8 cellular contexts compared by ENCODE assay signal in the genomic region with DNA sequence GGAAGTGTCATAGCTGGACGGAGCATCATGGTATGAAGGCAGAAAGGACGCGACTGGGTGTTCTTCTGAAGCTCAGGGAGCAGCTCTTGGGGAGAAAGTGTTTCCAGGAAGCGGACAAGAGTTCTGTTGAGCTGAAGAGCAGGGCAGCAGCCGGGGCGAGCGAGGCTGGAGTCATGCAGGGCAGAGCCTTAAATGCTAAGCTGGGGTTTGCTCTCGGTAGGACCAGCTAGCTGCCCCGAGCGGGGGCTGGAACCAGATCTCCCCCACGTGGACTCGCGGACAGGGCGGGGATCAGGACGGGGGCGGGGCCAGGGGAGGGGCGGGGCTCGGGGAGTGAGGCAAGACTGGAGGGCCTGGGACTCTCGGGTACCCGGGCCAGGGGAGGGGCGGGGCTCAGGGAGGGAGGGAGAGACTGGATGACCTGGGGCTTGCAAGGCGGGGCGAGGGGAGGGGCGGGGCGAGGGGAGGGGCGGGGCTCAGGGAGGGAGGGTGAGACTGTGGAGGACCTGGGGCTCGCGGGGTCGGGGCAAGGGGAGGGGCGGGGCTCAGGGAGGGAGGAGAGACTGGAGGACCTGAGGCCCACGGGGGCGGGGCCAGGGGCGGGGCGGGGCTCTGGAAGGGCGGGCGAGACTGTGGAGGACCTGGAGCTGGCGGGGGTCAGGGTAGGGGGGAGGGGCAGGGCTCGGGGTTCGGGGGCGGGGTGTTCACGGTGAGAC. TPM values are rescaled to one million over a fixed set of nuclear protein-coding genes. Genes with fewer than 3 reads are reported as not detected.
DNase-seq lines count a peak whose midpoint lies in the region; ATAC-seq and TF ChIP-seq lines count a peak whose summit lies in the region.

No MANE protein-coding gene starts in this region.

- POLR2A ChIA-PET in activated CD4-positive, alpha-beta memory T cell treated with anti-CD3 and anti-CD28 coated beads, Interleukin-2, amount 10 ng/mL, durations not matched to agents 7 days and 5 days (lab: Charles Lee): interaction anchor here (1.3 to 4.0 kb wide), 5 partner anchors 8 to 229 kb away, joined by 3 to 23 read pairs (median 10); a partner anchor contains a TSS

- peak overlapping the region in 1 of 2 donors; percentile 53 for H3K9ac ChIP-seq in duodenal mucosa (ENCODE audit: low read depth in 1 of 2, low read length in 2 of 2)

- CTCF ChIA-PET in activated CD4-positive, alpha-beta memory T cell treated with anti-CD3 and anti-CD28 coated beads, Interleukin-2, amount 10 ng/mL, durations not matched to agents 7 days and 5 days (lab: Charles Lee): interaction anchor here (1.6 kb wide), 1 partner anchor 20 kb away, joined by 5 read pairs; no protein-coding TSS in a partner anchor

- no peaks in the 10 kb centered on the region for H3K9me3 ChIP-seq in duodenal mucosa (ENCODE audit: control insufficient read depth in 1 of 2, low read length in 2 of 2)

- peaks cover 33% of the 10 kb centered on the region for H3K4me1 Mint-ChIP-seq in activated CD4-positive, alpha-beta memory T cell treated with anti-CD3 and anti-CD28 coated beads, Interleukin-2, amount 10 ng/mL, durations not matched to agents 7 days and 5 days

- no peak overlapping the region for H3K27ac ChIP-seq in duodenal mucosa (ENCODE audit: low read depth, low read length)

- TF ChIP-seq CTCF in AG09309 (IDR thresholded peaks at IDR 0.05; ENCODE audit: control insufficient read depth, insufficient read depth, low read depth, low read length, missing control alignments) (no peak), lower leg skin (IDR thresholded peaks at IDR 0.05) (no peak)

- H3K27ac Mint-ChIP-seq in activated CD4-positive, alpha-beta memory T cell treated with anti-CD3 and anti-CD28 coated beads, Interleukin-2, amount 10 ng/mL, durations not matched to agents 7 days and 5 days: peak overlapping the region; percentile 47

- peaks cover 8% of the 10 kb centered on the region for H3K36me3 Mint-ChIP-seq in activated CD4-positive, alpha-beta memory T cell treated with anti-CD3 and anti-CD28 coated beads, Interleukin-2, amount 10 ng/mL, durations not matched to agents 7 days and 5 days (ENCODE audit: low read depth)

- WGBS in lower leg skin, 2 donors: 3 to 4% methylated on average over 14 to 38 of the region's 41 CpGs

- TF ChIP-seq POLR2A in lower leg skin (IDR thresholded peaks at IDR 0.05): no peak

- H3K4me3 Mint-ChIP-seq in activated CD4-positive, alpha-beta memory T cell treated with anti-CD3 and anti-CD28 coated beads, Interleukin-2, amount 10 ng/mL, durations not matched to agents 7 days and 5 days: peak overlapping the region; percentile 76

- no peaks in the 10 kb centered on the region for H3K27me3 ChIP-seq in duodenal mucosa (ENCODE audit: control insufficient read depth in 1 of 2, insufficient read depth in 2 of 2, low read length in 2 of 2)

- no peaks in the 10 kb centered on the region for H3K36me3 ChIP-seq in duodenal mucosa (ENCODE audit: control insufficient read depth in 1 of 2, insufficient read depth in 2 of 2, low read length in 2 of 2)

- H3K27me3 Mint-ChIP-seq in activated CD4-positive, alpha-beta memory T cell treated with anti-CD3 and anti-CD28 coated beads, Interleukin-2, amount 10 ng/mL, durations not matched to agents 7 days and 5 days: peaks cover 10% of the 10 kb centered on the region

- peak overlapping the region; percentile 59 for H3K4me3 ChIP-seq in AG09309 (ENCODE audit: control insufficient read depth, low read depth, low read length)
- H3K4me3 ChIP-seq in duodenal mucosa (ENCODE audit: low read depth in 1 of 2, low read length in 2 of 2): peak overlapping the region; percentile 81 to 92
- peak overlapping the region; percentile 60 for H3K4me3 ChIP-seq in lower leg skin (ENCODE audit: low read depth, poor library complexity, severe bottlenecking)

- DNase-seq in AG09309 (ENCODE audit: low read depth) (peak; percentile 71), NCI-H774 (lab: John Stamatoyannopoulos, UW) (peak; percentile 77), lower leg skin (ENCODE audit: low spot score in 2 of 2) (peak; percentile 95 to 99)
- peak; percentile 95 for DNase-seq in activated CD4-positive, alpha-beta memory T cell treated with anti-CD3 and anti-CD28 coated beads, Interleukin-2, amount 10 ng/mL, durations not matched to agents 7 days and 5 days
- DNase-seq in stimulated activated CD4-positive, alpha-beta T cell treated with anti-CD3 and anti-CD28 coated beads, Interleukin-4, amount 100 ng/mL, for 1 hour: peak; percentile 88

- peaks cover 19 to 28% of the 10 kb centered on the region in 2 donors for H3K4me1 ChIP-seq in duodenal mucosa (ENCODE audit: control insufficient read depth in 1 of 2, insufficient read depth in 2 of 2, low read length in 2 of 2)

- no peaks in the 10 kb centered on the region for H3K9me3 Mint-ChIP-seq in activated CD4-positive, alpha-beta memory T cell treated with anti-CD3 and anti-CD28 coated beads, Interleukin-2, amount 10 ng/mL, durations not matched to agents 7 days and 5 days

- intact Hi-C loops in lower leg skin (cut with DNase I; ENCODE audit: low total_unique reads): no loop called here

- ATAC-seq in GM19043 (IDR thresholded peaks at IDR 0.05; ENCODE audit: low read depth, unreplicated experiment) (peak; percentile 57), HG03442 (IDR thresholded peaks at IDR 0.05; ENCODE audit: unreplicated experiment) (peak; percentile 56)

RNA-seq across cellular contexts. Expression of a gene that starts 0.5 kb away (rescaled TPM):
- total RNA-seq in activated CD4-positive, alpha-beta memory T cell treated with anti-CD3 and anti-CD28 coated beads, Interleukin-2, amount 10 ng/mL, durations not matched to agents 7 days and 5 days: 10 to 100 TPM; 42.5 to 43.6 TPM
- 10 to 100 TPM in 3 of 4 donors, 1 to 10 TPM in 1; 9.8 to 19.9 (median 11.8) TPM for total RNA-seq in lower leg skin
